ENCODE assay signal across 8 cellular contexts in genomic region chr4:139735381-139736256, GRCh38.
DNase-seq lines count a peak whose midpoint lies in the region; ATAC-seq lines count a peak whose summit lies in the region.

No MANE protein-coding gene starts in this region.

- H3K27ac ChIP-seq in right cardiac atrium (ENCODE audit: low read length): peak overlapping the region; percentile 63

- no peak overlapping the region for H3K27ac Mint-ChIP-seq in activated CD4-positive, alpha-beta T cell treated with anti-CD3 and anti-CD28 coated beads for 36 hours
- no peak overlapping the region for H3K27ac Mint-ChIP-seq in activated naive CD8-positive, alpha-beta T cell

- H3K4me1 Mint-ChIP-seq in activated CD4-positive, alpha-beta T cell treated with anti-CD3 and anti-CD28 coated beads for 36 hours: peaks cover 13% of the 10 kb centered on the region
- H3K4me1 Mint-ChIP-seq in activated naive CD8-positive, alpha-beta T cell (ENCODE audit: low read depth): peaks cover 17% of the 10 kb centered on the region

- 13% methylated on average over 59 of the region's 59 CpGs for WGBS in right cardiac atrium

- peak; percentile 29 for DNase-seq in activated CD4-positive, alpha-beta T cell treated with anti-CD3 and anti-CD28 coated beads for 36 hours
- no peak for DNase-seq in activated CD4-positive, alpha-beta T cell treated with anti-CD3 and anti-CD28 coated beads for 48 hours
- DNase-seq in right cardiac atrium (peak; percentile 40 to 75 (median 66)), posterior vena cava (ENCODE audit: low spot score) (peak; percentile 85), A172 (ENCODE audit: low spot score) (no peak), NCI-H146 treated with DMSO at 0.1 percent for 48 hours (lab: John Stamatoyannopoulos, UW; ENCODE audit: unreplicated experiment) (no peak)

- H3K4me3 Mint-ChIP-seq in activated CD4-positive, alpha-beta T cell treated with anti-CD3 and anti-CD28 coated beads for 36 hours: peak overlapping the region; percentile 65
- peak overlapping the region; percentile 78 for H3K4me3 Mint-ChIP-seq in activated naive CD8-positive, alpha-beta T cell

- H3K4me1 ChIP-seq in right cardiac atrium (ENCODE audit: control insufficient read depth, insufficient read depth, low read length): peaks cover 6% of the 10 kb centered on the region

- no peaks in the 10 kb centered on the region for H3K36me3 Mint-ChIP-seq in activated CD4-positive, alpha-beta T cell treated with anti-CD3 and anti-CD28 coated beads for 36 hours (ENCODE audit: low read depth)
- peaks cover 2% of the 10 kb centered on the region for H3K36me3 Mint-ChIP-seq in activated naive CD8-positive, alpha-beta T cell

- no peaks in the 10 kb centered on the region for H3K9me3 ChIP-seq in right cardiac atrium (ENCODE audit: control insufficient read depth, low read length)

- CTCF ChIA-PET in activated CD4-positive, alpha-beta T cell treated with anti-CD3 and anti-CD28 coated beads for 36 hours (lab: Charles Lee): interaction anchor here (1.1 to 1.6 kb wide), 8 partner anchors 9 to 624 kb away, joined by 3 to 8 read pairs (median 4); no protein-coding TSS in a partner anchor

- no peaks in the 10 kb centered on the region for H3K9me3 Mint-ChIP-seq in activated CD4-positive, alpha-beta T cell treated with anti-CD3 and anti-CD28 coated beads for 36 hours (ENCODE audit: low read depth)
- no peaks in the 10 kb centered on the region for H3K9me3 Mint-ChIP-seq in activated naive CD8-positive, alpha-beta T cell (ENCODE audit: low read depth)

- POLR2A ChIA-PET in activated CD4-positive, alpha-beta T cell treated with anti-CD3 and anti-CD28 coated beads for 36 hours (lab: Charles Lee): interaction anchor here (0.6 kb wide), 1 partner anchor 384 kb away, joined by 10 read pairs; no protein-coding TSS in a partner anchor

- H3K4me3 ChIP-seq in right cardiac atrium (ENCODE audit: low read length): peak overlapping the region; percentile 49

- ATAC-seq in activated CD4-positive, alpha-beta T cell treated with anti-CD3 and anti-CD28 coated beads for 36 hours: no peak
- ATAC-seq in right cardiac atrium (peak; percentile 3 to 14), HG03521 (IDR thresholded peaks at IDR 0.05; ENCODE audit: unreplicated experiment) (no peak)

- H3K27me3 Mint-ChIP-seq in activated CD4-positive, alpha-beta T cell treated with anti-CD3 and anti-CD28 coated beads for 36 hours: peaks cover 33% of the 10 kb centered on the region
- peaks cover 24% of the 10 kb centered on the region for H3K27me3 Mint-ChIP-seq in activated naive CD8-positive, alpha-beta T cell

- intact Hi-C loops in activated CD4-positive, alpha-beta T cell treated with anti-CD3 and anti-CD28 coated beads for 36 hours (cut with DNase I, micrococcal nuclease): loop anchor here (1.0 to 5.0 kb wide), 10 partner anchors 79 to 638 kb away; partner anchors contain the start of gene SCOC (in 1 of the 2)
- intact Hi-C loops in right cardiac atrium (cut with DNase I) (loop anchor here (2.0 to 10.0 kb wide), 5 partner anchors 279 to 519 kb away; partner anchors contain the start of gene MAML3 (in 2 of the 4)), posterior vena cava (cut with DNase I) (loop anchor here (2.0 to 10.0 kb wide), 4 partner anchors 309 to 589 kb away; partner anchors contain the start of gene MAML3 (in 2 of the 2))

- no peaks in the 10 kb centered on the region for H3K27me3 ChIP-seq in right cardiac atrium (ENCODE audit: control insufficient read depth, insufficient read depth)

Comparison
In these comparisons a context has a peak if more than half of its experiments do, and no peak if none do; other contexts are left out.
1. DNase-seq: peak in activated CD4-positive, alpha-beta T cell treated with anti-CD3 and anti-CD28 coated beads for 36 hours (single experiment), right cardiac atrium (3 of 3) and posterior vena cava (single experiment); none in activated CD4-positive, alpha-beta T cell treated with anti-CD3 and anti-CD28 coated beads for 48 hours (single experiment), A172 (single experiment) and NCI-H146 treated with DMSO at 0.1 percent for 48 hours (single experiment).
2. ATAC-seq: peak in right cardiac atrium (2 of 2); none in activated CD4-positive, alpha-beta T cell treated with anti-CD3 and anti-CD28 coated beads for 36 hours (single experiment) and HG03521 (single experiment).